ENCODE assay signal across 8 cellular contexts in genomic region chr10:43292745-43293676, GRCh38. TPM values are rescaled to one million over a fixed set of nuclear protein-coding genes. Genes with fewer than 3 reads are reported as not detected.
DNase-seq lines count a peak whose midpoint lies in the region; ATAC-seq, FAIRE-seq and TF ChIP-seq lines count a peak whose summit lies in the region.

No MANE protein-coding gene starts in this region.

- H3K4me3 ChIP-seq in colonic mucosa = no peak overlapping the region
- H3K4me3 ChIP-seq in HepG2 (replicated peaks in 1 of 3; ENCODE audit: insufficient read depth in 1 of 3, low read depth in 2 of 3, low read length in 3 of 3) = no peak overlapping the region

- H3K27me3 ChIP-seq in colonic mucosa (no peaks in the 10 kb centered on the region), HepG2 (ENCODE audit: control insufficient read depth in 1 of 2, insufficient read depth in 2 of 2, low read length in 2 of 2) (peaks cover 1 to 17% of the 10 kb centered on the region in 2 experiments; a peak in 3 of 5 replicates)

- TF ChIP-seq EP300 in HepG2 (IDR thresholded peaks at IDR 0.05; ENCODE audit: low read depth in 2 of 2, low read length in 2 of 2) (no peak), HepG2 (CRISPR knock-in tag; IDR thresholded peaks at IDR 0.05; ENCODE audit: borderline replicate concordance) (no peak)

- intact Hi-C loops in colonic mucosa (cut with DNase I) (loop anchor here (5.0 kb wide), 1 partner anchor 169 kb away; no protein-coding TSS in a partner anchor), HepG2 (cut with micrococcal nuclease; ENCODE audit: unreplicated experiment) (loop anchor here (1.0 kb wide), 2 partner anchors 55 to 169 kb away; no protein-coding TSS in a partner anchor)

- no peak overlapping the region for H2AFZ ChIP-seq in HepG2 (ENCODE audit: low read length)

- peak; percentile 88 for ATAC-seq in HepG2
- no peak for ATAC-seq in GM18861 (IDR thresholded peaks at IDR 0.05; ENCODE audit: unreplicated experiment)

- H3K4me2 ChIP-seq in HepG2 (ENCODE audit: low read depth, low read length) = no peak overlapping the region

- TF ChIP-seq POLR2A in HepG2 (IDR thresholded peaks at IDR 0.05; ENCODE audit: insufficient read depth in 1 of 2, low read depth in 2 of 2, low read length in 2 of 2) = no peak

- BruUV-seq in HepG2 (replicated peaks; lab: Mats Ljungman, UMichigan) = no TSS peak

- DNase-seq in C1 segment of cervical spinal cord (lab: John Stamatoyannopoulos, UW) (peak in 10 of 14 donors; percentile 21 to 48 (median 32)), GM19239 (ENCODE audit: insufficient read length, low spot score) (no peak), NCI-H1105 treated with DMSO at 0.1 percent for 48 hours (lab: John Stamatoyannopoulos, UW) (peak; percentile 14), colonic mucosa (peak; percentile 56), HepG2 (ENCODE audit: low spot score) (peak; percentile 21)
- peak; percentile 14 for DNase-seq in stimulated activated CD8-positive, alpha-beta memory T cell treated with anti-CD3 and anti-CD28 coated beads, Interleukin-15, amount 100 ng/mL, for 1 hour (ENCODE audit: low read depth)

- H3K79me2 ChIP-seq in HepG2 (ENCODE audit: insufficient read depth, low read length) = no peaks in the 10 kb centered on the region

- peak; percentile 69; the same call in 1 of the 2 replicates for TF ChIP-seq RAD21 in HepG2 (CRISPR knock-in tag; IDR thresholded peaks at IDR 0.05)

- H3K27ac ChIP-seq in VCaP = no peak overlapping the region
- H3K27ac ChIP-seq in colonic mucosa = no peak overlapping the region
- no peak overlapping the region for H3K27ac ChIP-seq in HepG2 (ENCODE audit: extremely low read length, insufficient read depth, low read length)

- CTCF ChIA-PET in HepG2 (lab: Yijun Ruan, JAX; ENCODE audit: low intra/inter-chr PET ratio, low total read pairs) = interaction anchor here (1.6 to 2.0 kb wide), 2 partner anchors 56 to 169 kb away, joined by 14 to 16 read pairs; no protein-coding TSS in a partner anchor

- FAIRE-seq in GM19239 (lab: Jason Lieb, UNC) = peak; percentile 28
- peak; percentile 84 for FAIRE-seq in HepG2 (lab: Jason Lieb, UNC)

- H4K20me1 ChIP-seq in HepG2 (ENCODE audit: insufficient read depth, low read length) = no peaks in the 10 kb centered on the region

- WGBS in HepG2 (ENCODE audit: low lambda C conversion rate) = 4% methylated on average over 11 of the region's 16 CpGs

- H3K4me1 ChIP-seq in colonic mucosa (no peaks in the 10 kb centered on the region), HepG2 (ENCODE audit: insufficient read depth, low read length) (no peaks in the 10 kb centered on the region)

- in situ Hi-C loops in HepG2 (cut with HindIII; ENCODE audit: extremely low pct_ligation_motif_present, low pct_unique_long_range_greater_than_20kb) = loop anchor here (5.0 to 10.0 kb wide), 2 partner anchors 59 to 172 kb away; no protein-coding TSS in a partner anchor

- POLR2A ChIA-PET in HepG2 (lab: Yijun Ruan, JAX) = no interaction called here

- peak; percentile 83 for TF ChIP-seq CTCF in VCaP (conservative IDR thresholded peaks at IDR 0.05)
- peak; percentile 73 for TF ChIP-seq CTCF in colonic mucosa (IDR thresholded peaks at IDR 0.05)
- peak; percentile 88 for TF ChIP-seq CTCF in HepG2 (CRISPR knock-in tag; IDR thresholded peaks at IDR 0.05)

- H3K9ac ChIP-seq in colonic mucosa (ENCODE audit: low read depth in 2 of 2, low read length in 2 of 2) (no peak overlapping the region), HepG2 (ENCODE audit: insufficient read depth, low read depth, low read length) (no peak overlapping the region)

- H3K9me3 ChIP-seq in colonic mucosa = no peaks in the 10 kb centered on the region
- H3K9me3 ChIP-seq in HepG2 (ENCODE audit: low read length) = no peaks in the 10 kb centered on the region

- H3K36me3 ChIP-seq in colonic mucosa (no peaks in the 10 kb centered on the region), HepG2 (replicated peaks in 1 of 2; ENCODE audit: control insufficient read depth in 1 of 2, insufficient read depth in 2 of 2, low read length in 2 of 2) (no peaks in the 10 kb centered on the region)

TF ChIP-seq in HepG2, 621 proteins besides CTCF, POLR2A, EP300 and RAD21:
- TF ChIP-seq ELF3 (CRISPR knock-in tag; IDR thresholded peaks at IDR 0.05) (peak; percentile 39; the same call in 1 of the 2 replicates), STAG1 (CRISPR knock-in tag; IDR thresholded peaks at IDR 0.05) (peak; percentile 87), MIXL1 (CRISPR knock-in tag; IDR thresholded peaks at IDR 0.05) (no peak), CENPBD1 (CRISPR knock-in tag; IDR thresholded peaks at IDR 0.05; ENCODE audit: borderline replicate concordance, low read depth) (no peak), LRRFIP1 (CRISPR knock-in tag; conservative IDR thresholded peaks at IDR 0.05) (no peak), ZNF317 (CRISPR knock-in tag; IDR thresholded peaks at IDR 0.05) (peak; percentile 38; the same call in 1 of the 2 replicates), ZNF101 (CRISPR knock-in tag; IDR thresholded peaks at IDR 0.05; ENCODE audit: borderline replicate concordance, low read depth) (no peak), KDM2A (CRISPR knock-in tag; IDR thresholded peaks at IDR 0.05; ENCODE audit: borderline replicate concordance, low read depth) (peak; percentile 19; the same call in 1 of the 2 replicates), ZNF367 (CRISPR knock-in tag; IDR thresholded peaks at IDR 0.05; ENCODE audit: borderline replicate concordance) (no peak), SMC3 (IDR thresholded peaks at IDR 0.05; ENCODE audit: low read length) (peak; percentile 91), SIX4 (CRISPR knock-in tag; IDR thresholded peaks at IDR 0.05) (no peak)
- TF ChIP-seq, protein P1, sequence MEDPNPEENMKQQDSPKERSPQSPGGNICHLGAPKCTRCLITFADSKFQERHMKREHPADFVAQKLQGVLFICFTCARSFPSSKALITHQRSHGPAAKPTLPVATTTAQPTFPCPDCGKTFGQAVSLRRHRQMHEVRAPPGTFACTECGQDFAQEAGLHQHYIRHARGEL (CRISPR knock-in tag; IDR thresholded peaks at IDR 0.05) = peak; percentile 95; the same call in 1 of the 2 replicates

RNA-seq across cellular contexts. Expression of gene RASGEF1A, which starts 26.1 kb away (rescaled TPM):
- total RNA-seq in colonic mucosa = 1 to 10 TPM; 1.0 to 1.9 TPM
- total RNA-seq in HepG2 (2016; rRNA removed; fragmentation: Illumina TruSeq; extraction: Trizol) = 0.20 and 0.39 TPM in 2 replicates
- total RNA-seq in HepG2 (2016; cell fraction: cytosol; rRNA removed; fragmentation: Illumina TruSeq; extraction: Trizol; ENCODE audit: low read depth) = 0.61 TPM in 1 of 2 replicates, not detected in the other
- total RNA-seq in HepG2 (2016; cell fraction: insoluble cytoplasmic fraction; rRNA removed; fragmentation: Illumina TruSeq; extraction: Trizol) = 0.11 and 0.51 TPM in 2 replicates
- 0.28 and 0.45 TPM in 2 replicates for total RNA-seq in HepG2 (2016; cell fraction: membrane; rRNA removed; fragmentation: Illumina TruSeq; extraction: Trizol)
- 0.31 TPM in 1 of 2 replicates, not detected in the other for total RNA-seq in HepG2 (2016; cell fraction: nucleus; rRNA removed; fragmentation: Illumina TruSeq; extraction: Trizol)
- 0.14 and 0.41 TPM in 2 replicates for polyA plus RNA-seq in HepG2 (2011; rRNA removed)
- 0.23 and 0.33 TPM in 2 replicates for polyA plus RNA-seq in HepG2 (2011; cell fraction: cytosol; rRNA removed)
- 0.34 and 0.90 TPM in 2 replicates for polyA plus RNA-seq in HepG2 (2011; cell fraction: nucleus; rRNA removed)
- 0.04 and 0.09 TPM in 2 replicates for polyA plus RNA-seq in HepG2 (2012)
- 0.08 and 0.25 TPM in 2 replicates for polyA plus RNA-seq in HepG2 (2016; cell fraction: cytosol; fragmentation: Illumina TruSeq; extraction: Trizol; ENCODE audit: low read depth)
- 0.42 and 0.59 TPM in 2 replicates for polyA plus RNA-seq in HepG2 (2016; cell fraction: insoluble cytoplasmic fraction; fragmentation: Illumina TruSeq; extraction: Trizol; ENCODE audit: low read depth)
- polyA plus RNA-seq in HepG2 (2016; cell fraction: membrane; fragmentation: Illumina TruSeq; extraction: Trizol; ENCODE audit: low read depth) = 0.24 and 0.30 TPM in 2 replicates
- 0.36 and 0.65 TPM in 2 replicates for polyA plus RNA-seq in HepG2 (2016; cell fraction: nucleus; fragmentation: Illumina TruSeq; extraction: Trizol; ENCODE audit: insufficient read depth, low read depth)
- polyA minus RNA-seq in HepG2 (2011; rRNA and poly(A)+ RNA removed; ENCODE audit: low replicate concordance) = 0.10 and 0.72 TPM in 2 replicates
- polyA minus RNA-seq in HepG2 (2011; cell fraction: cytosol; rRNA and poly(A)+ RNA removed) = not detected in 2 replicates
- polyA minus RNA-seq in HepG2 (2011; cell fraction: nucleus; rRNA and poly(A)+ RNA removed) = 0.75 TPM in 1 of 2 replicates, not detected in the other
